ENCODE assay signal across 7 cellular contexts in the genomic region with DNA sequence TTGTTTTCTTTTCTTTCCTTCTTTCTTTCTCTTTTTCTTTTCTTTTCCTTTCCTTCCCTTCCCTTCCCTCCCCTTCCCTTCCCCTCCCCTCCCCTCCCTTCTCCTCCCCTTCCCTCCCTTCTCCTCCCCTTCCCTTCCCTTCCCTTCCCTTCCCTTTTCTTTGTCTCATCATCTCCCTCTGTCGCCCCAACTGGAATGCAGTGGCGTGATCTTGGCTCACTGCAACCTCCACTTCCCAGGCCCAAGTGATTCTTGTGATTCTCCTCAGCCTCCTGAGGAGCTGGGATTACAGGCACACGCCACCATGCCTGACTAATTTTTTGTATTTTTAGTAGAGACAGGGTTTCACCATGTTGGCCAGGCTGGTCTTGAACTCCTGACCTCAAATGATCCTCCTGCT. TPM values are rescaled to one million over a fixed set of nuclear protein-coding genes. Genes with fewer than 3 reads are reported as not detected.
DNase-seq lines count a peak whose midpoint lies in the region; ATAC-seq, FAIRE-seq and TF ChIP-seq lines count a peak whose summit lies in the region.
"Not testable (repeated sequence)": the region's sequence is repeated elsewhere in the genome, so short reads cannot be mapped to it uniquely, and the experiment has no call there.

No MANE protein-coding gene starts in this region.

- H3K27ac Mint-ChIP-seq in CD14-positive monocyte (peak overlapping the region; percentile 75 to 93 (median 88)), chondrocyte (ENCODE audit: unreplicated experiment) (peak overlapping the region; percentile 99)
- peak overlapping the region; percentile 37 for H3K27ac Mint-ChIP-seq in stimulated activated naive B cell treated with anti-CD40 and anti-IgM and Interleukin-4, amounts not matched to agents 10 μg/mL and 1 μg/mL and 100 μg/mL, for 72 hours

- not testable (repeated sequence) for TF ChIP-seq CTCF in CD14-positive monocyte (IDR thresholded peaks at IDR 0.05); SK-N-SH (IDR thresholded peaks at IDR 0.05); chondrocyte (IDR thresholded peaks at IDR 0.05); prostate gland (IDR thresholded peaks at IDR 0.05)
- peak in 1 of 3 experiments; percentile 8 for TF ChIP-seq CTCF in keratinocyte (optimal IDR thresholded peaks at IDR 0.05 in 1 of 3, IDR thresholded peaks at IDR 0.05 in 1 of 3, conservative IDR thresholded peaks at IDR 0.05 in 1 of 3; ENCODE audit: extremely low read depth in 1 of 3, insufficient read depth in 2 of 3, low read length in 3 of 3)

- not testable (repeated sequence) for H3K4me3 ChIP-seq in MG63; SK-N-SH (ENCODE audit: low read depth in 2 of 2, low read length in 1 of 2); keratinocyte (ENCODE audit: control insufficient read depth in 2 of 3, extremely low read depth in 1 of 3, insufficient read depth in 2 of 3, low read depth in 1 of 3, low read length in 3 of 3); prostate gland

- 84% methylated on average over 3 of the region's 3 CpGs for WGBS in SK-N-SH (ENCODE audit: low lambda C conversion rate)
- WGBS in prostate gland: 67% methylated on average over 3 of the region's 3 CpGs

- not testable (repeated sequence) for H3K79me2 ChIP-seq in SK-N-SH (ENCODE audit: insufficient read depth); keratinocyte (ENCODE audit: control insufficient read depth, insufficient read depth, low read length)

- FAIRE-seq in keratinocyte (lab: Jason Lieb, UNC): not testable (repeated sequence)

- H3K4me1 Mint-ChIP-seq in CD14-positive monocyte (peaks cover 26% of the 10 kb centered on the region), chondrocyte (ENCODE audit: low read depth) (peaks cover 80% of the 10 kb centered on the region)
- peaks cover 18 to 33% of the 10 kb centered on the region in 2 donors for H3K4me1 Mint-ChIP-seq in stimulated activated naive B cell treated with anti-CD40 and anti-IgM and Interleukin-4, amounts not matched to agents 10 μg/mL and 1 μg/mL and 100 μg/mL, for 72 hours

- not testable (repeated sequence) for H2AFZ ChIP-seq in SK-N-SH (ENCODE audit: low read depth); keratinocyte (ENCODE audit: control insufficient read depth, low read length)

- H3F3A ChIP-seq in SK-N-SH (replicated peaks; ENCODE audit: insufficient read depth): peaks cover 36% of the 10 kb centered on the region

- not testable (repeated sequence) for H3K9me3 ChIP-seq in MG63; SK-N-SH; keratinocyte (ENCODE audit: control insufficient read depth, low read depth, low read length); prostate gland

- intact Hi-C loops in CD14-positive monocyte (cut with micrococcal nuclease) (loop anchor here (2.0 kb wide), 2 partner anchors 17 to 51 kb away; no protein-coding TSS in a partner anchor), prostate gland (cut with DNase I) (loop anchor here (5.0 kb wide), 1 partner anchor 193 kb away; no protein-coding TSS in a partner anchor)

- not testable (repeated sequence) for H3K27me3 Mint-ChIP-seq in CD14-positive monocyte (ENCODE audit: low read depth in 3 of 3); chondrocyte (ENCODE audit: low read depth); stimulated activated naive B cell treated with anti-CD40 and anti-IgM and Interleukin-4, amounts not matched to agents 10 μg/mL and 1 μg/mL and 100 μg/mL, for 72 hours

- H3K4me3 Mint-ChIP-seq in CD14-positive monocyte: peak overlapping the region in 1 of 2 donors; percentile 27
- not testable (repeated sequence) for H3K4me3 Mint-ChIP-seq in chondrocyte (ENCODE audit: unreplicated experiment); stimulated activated naive B cell treated with anti-CD40 and anti-IgM and Interleukin-4, amounts not matched to agents 10 μg/mL and 1 μg/mL and 100 μg/mL, for 72 hours

- not testable (repeated sequence) for TF ChIP-seq EP300 in SK-N-SH (IDR thresholded peaks at IDR 0.05; ENCODE audit: borderline replicate concordance in 1 of 2, low read depth in 1 of 2, low read length in 1 of 2)

- POLR2A ChIA-PET in SK-N-SH (lab: Yijun Ruan, JAX): not testable (repeated sequence)

- not testable (repeated sequence) for H3K9me1 ChIP-seq in keratinocyte (ENCODE audit: control insufficient read depth, extremely low read depth, insufficient read depth, low read length)

- H3K4me2 ChIP-seq in SK-N-SH; keratinocyte (ENCODE audit: control insufficient read depth, extremely low read depth, insufficient read depth, low read depth, low read length): not testable (repeated sequence)

- not testable (repeated sequence) for H3K9ac ChIP-seq in SK-N-SH
- peak overlapping the region; percentile 49 for H3K9ac ChIP-seq in keratinocyte (ENCODE audit: control insufficient read depth, extremely low read depth, insufficient read depth, low read length)

- dilution Hi-C loops in keratinocyte (cut with MboI; ENCODE audit: extremely low pct_ligation_motif_present, low sequenced_read_pairs): not testable (repeated sequence)

- peaks cover 22 to 31% of the 10 kb centered on the region in 2 experiments; a peak in 3 of 4 replicates for H3K4me1 ChIP-seq in SK-N-SH (ENCODE audit: control insufficient read depth in 1 of 2, insufficient read depth in 2 of 2, low read depth in 1 of 2, low read length in 1 of 2)
- peaks cover 69% of the 10 kb centered on the region for H3K4me1 ChIP-seq in keratinocyte (ENCODE audit: control insufficient read depth, extremely low read depth, insufficient read depth, low read length)
- H3K4me1 ChIP-seq in prostate gland (replicated peaks): peaks cover 29% of the 10 kb centered on the region

- ATAC-seq in stimulated activated naive B cell treated with anti-CD40 and anti-IgM and Interleukin-4, amounts not matched to agents 10 μg/mL and 1 μg/mL and 100 μg/mL, for 72 hours (replicated peaks): not testable (repeated sequence)

- CTCF ChIA-PET in SK-N-SH (lab: Yijun Ruan, JAX): interaction anchor here (0.8 to 37.3 kb wide), 9 partner anchors 10 to 345 kb away, joined by 3 to 753 read pairs (median 5); no protein-coding TSS in a partner anchor

- TF ChIP-seq POLR2A in prostate gland (IDR thresholded peaks at IDR 0.05): not testable (repeated sequence)

- H4K20me1 ChIP-seq in SK-N-SH (ENCODE audit: insufficient read depth); keratinocyte (ENCODE audit: control insufficient read depth, extremely low read depth, insufficient read depth, low read length): not testable (repeated sequence)

- not testable (repeated sequence) for TF ChIP-seq RAD21 in SK-N-SH (IDR thresholded peaks at IDR 0.05; ENCODE audit: low read length)

- H3K36me3 ChIP-seq in MG63; SK-N-SH (replicated peaks in 1 of 2; ENCODE audit: control insufficient read depth in 1 of 2, insufficient read depth in 2 of 2, low read length in 1 of 2); keratinocyte (ENCODE audit: control insufficient read depth in 2 of 2, extremely low read depth in 1 of 2, insufficient read depth in 2 of 2, low read length in 2 of 2); prostate gland: not testable (repeated sequence)

- H3K27me3 ChIP-seq in MG63; SK-N-SH (ENCODE audit: insufficient read depth); keratinocyte (ENCODE audit: control insufficient read depth, extremely low read depth, insufficient read depth, low read length); prostate gland (replicated peaks; ENCODE audit: insufficient read depth): not testable (repeated sequence)

- DNase-seq in CD14-positive monocyte (ENCODE audit: low spot score); SK-N-SH; chondrocyte (ENCODE audit: low spot score); keratinocyte (ENCODE audit: low read depth, low spot score); prostate gland (ENCODE audit: low spot score); stimulated activated naive B cell treated with anti-CD40 and anti-IgM and Interleukin-4, amounts not matched to agents 10 μg/mL and 1 μg/mL and 100 μg/mL, for 72 hours: not testable (repeated sequence)
- peak; percentile 75 for DNase-seq in MG63

- H3K36me3 Mint-ChIP-seq in CD14-positive monocyte; chondrocyte (ENCODE audit: low read depth); stimulated activated naive B cell treated with anti-CD40 and anti-IgM and Interleukin-4, amounts not matched to agents 10 μg/mL and 1 μg/mL and 100 μg/mL, for 72 hours: not testable (repeated sequence)

- H3K9me2 ChIP-seq in SK-N-SH: not testable (repeated sequence)

- H3K9me3 Mint-ChIP-seq in CD14-positive monocyte; chondrocyte (ENCODE audit: low read depth); stimulated activated naive B cell treated with anti-CD40 and anti-IgM and Interleukin-4, amounts not matched to agents 10 μg/mL and 1 μg/mL and 100 μg/mL, for 72 hours: not testable (repeated sequence)

- H3K27ac ChIP-seq in SK-N-SH (ENCODE audit: low read depth in 2 of 2, low read length in 1 of 2) (peak overlapping the region; percentile 30 to 84; a peak in 2 of 4 replicates), keratinocyte (ENCODE audit: control insufficient read depth, insufficient read depth, low read length) (peak overlapping the region; percentile 96), prostate gland (peak overlapping the region; percentile 75 to 82)

RNA-seq across cellular contexts. Expression of gene CAMK2G, which starts 15.1 kb away (rescaled TPM):
- polyA plus RNA-seq in CD14-positive monocyte (1 to 10 TPM; 1.7 to 3.0 TPM), SK-N-SH (2012; rRNA removed) (41.4 and 52.2 TPM in 2 replicates), keratinocyte (17.6 to 25.3 TPM (median 23.0 TPM) in 3 replicates)
- total RNA-seq in MG63 (2014; rRNA removed; shearing (Covaris generic); ENCODE audit: low replicate concordance): 16.5 and 24.0 TPM in 2 replicates
- 29.0 and 35.7 TPM in 2 replicates for polyA plus RNA-seq in SK-N-SH (2012; cell fraction: cytosol; rRNA removed)
- 103 and 119 TPM in 2 replicates for polyA plus RNA-seq in SK-N-SH (2012; cell fraction: nucleus; rRNA removed)
- total RNA-seq in chondrocyte (30.5 to 31.7 TPM (median 30.5 TPM) in 3 replicates), prostate gland (10 to 100 TPM; 41.9 to 47.8 TPM)
- 11.7 TPM for polyA plus RNA-seq in keratinocyte (2011; ENCODE audit: low read depth)
- polyA plus RNA-seq in keratinocyte (2011; cell fraction: cytosol; rRNA removed): 18.6 and 20.2 TPM in 2 replicates
- 38.4 and 39.1 TPM in 2 replicates for polyA plus RNA-seq in keratinocyte (2011; cell fraction: nucleus; rRNA removed)
- 14.0 and 17.3 TPM in 2 replicates for polyA plus RNA-seq in keratinocyte (2012; ENCODE audit: low replicate concordance)
- 22.8 to 26.1 TPM (median 24.6 TPM) in 3 replicates for polyA minus RNA-seq in keratinocyte
- polyA minus RNA-seq in keratinocyte (2011; cell fraction: cytosol; rRNA and poly(A)+ RNA removed): 16.7 TPM
- polyA minus RNA-seq in keratinocyte (2011; cell fraction: nucleus; rRNA and poly(A)+ RNA removed): 14.7 and 26.5 TPM in 2 replicates

RNA-seq across cellular contexts. Expression of gene PLAU, which starts 21.5 kb away (rescaled TPM):
- polyA plus RNA-seq in CD14-positive monocyte: under 1 TPM; 0.16 to 0.43 TPM
- total RNA-seq in MG63 (2014; rRNA removed; shearing (Covaris generic); ENCODE audit: low replicate concordance): 169 and 219 TPM in 2 replicates
- polyA plus RNA-seq in SK-N-SH (2012; rRNA removed): 159 and 200 TPM in 2 replicates
- 163 and 191 TPM in 2 replicates for polyA plus RNA-seq in SK-N-SH (2012; cell fraction: cytosol; rRNA removed)
- 211 and 277 TPM in 2 replicates for polyA plus RNA-seq in SK-N-SH (2012; cell fraction: nucleus; rRNA removed)
- total RNA-seq in chondrocyte: 54.2 to 84.9 TPM (median 54.8 TPM) in 3 replicates
- polyA plus RNA-seq in keratinocyte: 201 to 814 TPM (median 262 TPM) in 3 replicates
- polyA plus RNA-seq in keratinocyte (2011; ENCODE audit: low read depth): 59.9 TPM
- 297 TPM in 2 replicates for polyA plus RNA-seq in keratinocyte (2011; cell fraction: cytosol; rRNA removed)
- polyA plus RNA-seq in keratinocyte (2011; cell fraction: nucleus; rRNA removed): 1,104 and 1,132 TPM in 2 replicates
- polyA plus RNA-seq in keratinocyte (2012; ENCODE audit: low replicate concordance): 156 and 573 TPM in 2 replicates
- 168 to 577 TPM (median 210 TPM) in 3 replicates for polyA minus RNA-seq in keratinocyte
- 183 TPM for polyA minus RNA-seq in keratinocyte (2011; cell fraction: cytosol; rRNA and poly(A)+ RNA removed)
- 350 and 521 TPM in 2 replicates for polyA minus RNA-seq in keratinocyte (2011; cell fraction: nucleus; rRNA and poly(A)+ RNA removed)
- 10 to 100 TPM in 1 of 2 donors, 1 to 10 TPM in 1; 7.1 to 11.0 TPM for total RNA-seq in prostate gland

Comparison
In these comparisons a context has a peak if more than half of its experiments do, and no peak if none do; other contexts are left out.
1. H3K27ac Mint-ChIP-seq: peak in every context shown above with its lines; median percentile 99 in chondrocyte; 88 in CD14-positive monocyte; 37 in stimulated activated naive B cell treated with anti-CD40 and anti-IgM and Interleukin-4, amounts not matched to agents 10 μg/mL and 1 μg/mL and 100 μg/mL, for 72 hours.